Comparison of ENCODE assay signal across 20 cellular contexts in genomic region chr19:40356681-40357595, GRCh38. TPM values are rescaled to one million over a fixed set of nuclear protein-coding genes. Genes with fewer than 3 reads are reported as not detected.
DNase-seq lines count a peak whose midpoint lies in the region; ATAC-seq and TF ChIP-seq lines count a peak whose summit lies in the region.
"Had no signal": no experiment of that assay in that cellular context is flagged by ENCODE, and none has a peak within 500 bp of the region (broad histone marks: within the 10 kb centered on the region; RNA-seq: fewer than 3 reads in every experiment).

No MANE protein-coding gene starts in this region.

- H3K36me3 ChIP-seq in DOHH2 (ENCODE audit: control insufficient read depth, low read length), result no peaks in the 10 kb centered on the region
- peaks cover 5% of the 10 kb centered on the region; the same call in 1 of the 2 replicates for H3K36me3 ChIP-seq in IMR-90 (ENCODE audit: control insufficient read depth, insufficient read depth, low read length)
- no peaks in the 10 kb centered on the region for H3K36me3 ChIP-seq in brain microvascular endothelial cell (replicated peaks)
- H3K36me3 ChIP-seq: MG63 had no signal

- H3K18ac ChIP-seq in IMR-90 (ENCODE audit: low read depth, low read length), result no peak overlapping the region

- H2AFZ ChIP-seq in IMR-90 (replicated peaks; ENCODE audit: low read length, poor library complexity), result no peak overlapping the region

- H3K27me3 Mint-ChIP-seq in neural crest cell (ENCODE audit: low read depth), result no peaks in the 10 kb centered on the region
- H3K27me3 Mint-ChIP-seq: activated B cell treated with CpG ODN at 0.5 μM for 24 hours; naive thymus-derived CD4-positive, alpha-beta T cell; T-cell had no signal

- BruUV-seq in IMR-90 (replicated peaks; lab: Mats Ljungman, UMichigan), result no TSS peak

- no peaks in the 10 kb centered on the region for H3K4me1 Mint-ChIP-seq in neural crest cell

- no peak overlapping the region for H2BK20ac ChIP-seq in IMR-90 (ENCODE audit: low read depth, low read length)

- POLR2A ChIA-PET in IMR-90 (lab: Charles Lee; ENCODE audit: unreplicated experiment), result no interaction called here

- no CpG with 5 or more reads among the region's 6 CpGs for WGBS in IMR-90 (ENCODE audit: extremely low coverage in 2 of 2, insufficient read length in 1 of 2), 2 experiments

- H3K27ac Mint-ChIP-seq in neural crest cell (ENCODE audit: unreplicated experiment), result peak overlapping the region; percentile 57
- H3K27ac Mint-ChIP-seq: activated B cell treated with CpG ODN at 0.5 μM for 24 hours, T-cell had no signal

- no peaks in the 10 kb centered on the region for H3K9me2 ChIP-seq in DOHH2 (replicated peaks; ENCODE audit: control insufficient read depth, low read length)

- H3K79me2 ChIP-seq in DOHH2 (ENCODE audit: control insufficient read depth, low read length), result peaks cover 6% of the 10 kb centered on the region; the same call in 1 of the 2 replicates

- DNase-seq in IMR-90 (peak; percentile 33), brain microvascular endothelial cell (peak; percentile 19), neural crest cell (ENCODE audit: low read depth, low spot score) (no peak), cardiac septum (ENCODE audit: low spot score) (no peak), dedifferentiated amniotic fluid mesenchymal stem cell (ENCODE audit: extremely low spot score) (no peak)
- DNase-seq: activated B cell treated with CpG ODN at 0.5 μM for 24 hours; activated effector memory CD4-positive, alpha-beta T cell treated with Interleukin-2 at 50 U/mL for 16 hours; AML-193; amygdala; mammary epithelial cell; MG63; naive thymus-derived CD4-positive, alpha-beta T cell; NCI-H187 treated with DMSO at 0.1 percent for 48 hours; T-cell; tibial artery had no signal

- H3K4me3 ChIP-seq in DOHH2 (ENCODE audit: low read length) (no peak overlapping the region), IMR-90 (ENCODE audit: insufficient read depth, low read depth, low read length) (no peak overlapping the region), brain microvascular endothelial cell (ENCODE audit: low read depth, low read length) (no peak overlapping the region)
- H3K4me3 ChIP-seq: coronary artery, MG63, tibial artery had no signal

- in situ Hi-C loops in IMR-90 (cut with MboI; ENCODE audit: low sequenced_read_pairs), result no loop called here
- in situ Hi-C loops in brain microvascular endothelial cell (cut with HindIII; ENCODE audit: low pct_ligation_motif_present, low sequenced_read_pairs), result no loop called here

- no peak overlapping the region for H2BK15ac ChIP-seq in IMR-90 (ENCODE audit: low read depth, low read length)

- H3K4me3 Mint-ChIP-seq in neural crest cell, result no peak overlapping the region
- H3K4me3 Mint-ChIP-seq: activated B cell treated with CpG ODN at 0.5 μM for 24 hours, T-cell had no signal

- H3K56ac ChIP-seq in IMR-90 (ENCODE audit: extremely low read depth, insufficient read depth, low read length), result no peak overlapping the region

- CTCF ChIA-PET in IMR-90 (lab: Yijun Ruan, JAX), result no interaction called here

- H3K9ac ChIP-seq in IMR-90 (ENCODE audit: low read depth, low read length), result no peak overlapping the region

- peaks cover 14 to 38% of the 10 kb centered on the region in 2 experiments for H3K79me1 ChIP-seq in IMR-90 (ENCODE audit: low read depth in 1 of 2, low read length in 2 of 2)

- no peaks in the 10 kb centered on the region for H3K36me3 Mint-ChIP-seq in neural crest cell (ENCODE audit: low read depth)

- peak overlapping the region; percentile 88 for H3K23ac ChIP-seq in IMR-90 (ENCODE audit: low read depth, low read length)

- no peak for TF ChIP-seq POLR2A in IMR-90 (IDR thresholded peaks at IDR 0.05; ENCODE audit: low read depth, low read length)

- peak overlapping the region; percentile 17 for H3K4me2 ChIP-seq in DOHH2 (ENCODE audit: low read length)
- H3K4me2 ChIP-seq in IMR-90 (ENCODE audit: low read depth, low read length), result peak overlapping the region; percentile 22; the same call in 1 of the 2 replicates

- H3K27ac ChIP-seq in DOHH2 (ENCODE audit: low read depth, low read length) (no peak overlapping the region), IMR-90 (ENCODE audit: insufficient read depth, low read length) (no peak overlapping the region), brain microvascular endothelial cell (no peak overlapping the region)
- H3K27ac ChIP-seq: coronary artery, epithelial cell of prostate, tibial artery had no signal

- H4K5ac ChIP-seq in IMR-90 (ENCODE audit: low read depth, low read length), result no peak overlapping the region

- dilution Hi-C loops in IMR-90 (cut with HindIII; ENCODE audit: low sequenced_read_pairs, unreplicated experiment), result no loop called here

- no peak overlapping the region for H2AK9ac ChIP-seq in IMR-90 (replicated peaks; ENCODE audit: low read depth, low read length, poor library complexity)

- H3K27me3 ChIP-seq in DOHH2 (ENCODE audit: control insufficient read depth, low read length) (no peaks in the 10 kb centered on the region), IMR-90 (ENCODE audit: control insufficient read depth, insufficient read depth, low read length) (no peaks in the 10 kb centered on the region), brain microvascular endothelial cell (replicated peaks) (no peaks in the 10 kb centered on the region)
- H3K27me3 ChIP-seq: MG63, tibial artery had no signal

- no peaks in the 10 kb centered on the region for H4K20me1 ChIP-seq in DOHH2 (ENCODE audit: control insufficient read depth, insufficient read depth, low read depth, low read length)
- 0 out of 2 replicates have a peak, but pooled peaks cover 7% of the 10 kb centered on the region for H4K20me1 ChIP-seq in IMR-90 (ENCODE audit: insufficient read depth, low read length)

- H3K4ac ChIP-seq in IMR-90 (ENCODE audit: low read depth, low read length), result no peak overlapping the region

- H4K91ac ChIP-seq in IMR-90 (ENCODE audit: insufficient read depth, low read depth, low read length), result no peak overlapping the region; the same call in 1 of the 2 replicates

- 0 out of 2 replicates have a peak overlapping the region, but pooled peaks have one; percentile 0 for H2AK5ac ChIP-seq in IMR-90 (ENCODE audit: low read depth, low read length)

- peaks cover 11% of the 10 kb centered on the region; the same call in 1 of the 2 replicates for H3F3A ChIP-seq in DOHH2 (ENCODE audit: control insufficient read depth, insufficient read depth)

- intact Hi-C loops in IMR-90 (cut with micrococcal nuclease) (no loop called here), cardiac septum (cut with DNase I) (no loop called here)

- H3K9me3 Mint-ChIP-seq in neural crest cell, result no peaks in the 10 kb centered on the region
- H3K9me3 Mint-ChIP-seq: activated B cell treated with CpG ODN at 0.5 μM for 24 hours, T-cell had no signal

- H3K9me3 ChIP-seq in DOHH2 (ENCODE audit: control insufficient read depth, insufficient read depth, low read length) (no peaks in the 10 kb centered on the region), IMR-90 (ENCODE audit: control insufficient read depth, insufficient read depth, low read length) (no peaks in the 10 kb centered on the region)
- H3K9me3 ChIP-seq: MG63, tibial artery had no signal

- H2BK5ac ChIP-seq in IMR-90 (ENCODE audit: low read depth, low read length, poor library complexity, severe bottlenecking), result no peak overlapping the region

- TF ChIP-seq CTCF in DOHH2 (IDR thresholded peaks at IDR 0.05; ENCODE audit: low read depth, low read length, poor library complexity, severe bottlenecking), result no peak
- no peak for TF ChIP-seq CTCF in IMR-90 (conservative IDR thresholded peaks at IDR 0.05; ENCODE audit: low read depth, low read length)
- no peak for TF ChIP-seq CTCF in brain microvascular endothelial cell (IDR thresholded peaks at IDR 0.05; ENCODE audit: low read depth, low read length, missing control alignments)
- no peak for TF ChIP-seq CTCF in neural crest cell (conservative IDR thresholded peaks at IDR 0.05)

- no peak overlapping the region; a peak in 1 of 4 replicates for H4K8ac ChIP-seq in IMR-90 (ENCODE audit: low read depth in 2 of 2, low read length in 2 of 2)

- ATAC-seq in IMR-90 (ENCODE audit: low read depth) (peak; percentile 65), HG02678 (IDR thresholded peaks at IDR 0.05; ENCODE audit: unreplicated experiment) (no peak), GM18909 (IDR thresholded peaks at IDR 0.05; ENCODE audit: poor library complexity, unreplicated experiment) (no peak)
- ATAC-seq: naive thymus-derived CD4-positive, alpha-beta T cell; T-cell had no signal

- H3K4me1 ChIP-seq in DOHH2 (ENCODE audit: control insufficient read depth, low read length) (peaks cover 38% of the 10 kb centered on the region), IMR-90 (ENCODE audit: control insufficient read depth, insufficient read depth, low read length) (peaks cover 6% of the 10 kb centered on the region)

- peaks cover 15% of the 10 kb centered on the region for H3K9me1 ChIP-seq in IMR-90 (ENCODE audit: insufficient read depth, low read length)

- no peak for TF ChIP-seq RAD21 in IMR-90 (IDR thresholded peaks at IDR 0.05; ENCODE audit: low read length)

- no peak overlapping the region for H2BK120ac ChIP-seq in IMR-90 (ENCODE audit: low read depth, low read length)

- 0 out of 2 replicates have a peak overlapping the region, but pooled peaks have one; percentile 52 for H3K14ac ChIP-seq in IMR-90 (replicated peaks; ENCODE audit: low read depth, low read length)

TF ChIP-seq in IMR-90, 13 proteins besides CTCF, POLR2A, EP300 and RAD21 (continues in another document):
- TF ChIP-seq NFE2L2 (IDR thresholded peaks at IDR 0.05; ENCODE audit: low read depth, low read length), result no peak
- no peak for TF ChIP-seq CEBPB (IDR thresholded peaks at IDR 0.05; ENCODE audit: low read depth, low read length)

RNA-seq across cellular contexts. Expression of gene PLD3, which starts 8.4 kb away (rescaled TPM):
- total RNA-seq in IMR-90 (2012; rRNA removed), result 117 and 120 TPM in 2 replicates
- polyA plus RNA-seq in IMR-90 (2012; rRNA removed), result 665 and 732 TPM in 2 replicates
- 939 and 1,304 TPM in 2 replicates for polyA plus RNA-seq in IMR-90 (2012; cell fraction: cytosol; rRNA removed)
- polyA plus RNA-seq in IMR-90 (2012; cell fraction: nucleus; rRNA removed; ENCODE audit: low replicate concordance), result 308 and 790 TPM in 2 replicates
- total RNA-seq in neural crest cell, result 200 and 208 TPM in 2 replicates
- total RNA-seq in cardiac septum, result 163 TPM

RNA-seq across cellular contexts. Expression of gene C19orf47, which starts 8.7 kb away (rescaled TPM):
- total RNA-seq in IMR-90 (2012; rRNA removed) (3.6 and 4.4 TPM in 2 replicates), neural crest cell (19.0 and 21.0 TPM in 2 replicates), cardiac septum (135 TPM)
- polyA plus RNA-seq in IMR-90 (2012; rRNA removed), result 16.3 and 24.4 TPM in 2 replicates
- 6.8 and 13.8 TPM in 2 replicates for polyA plus RNA-seq in IMR-90 (2012; cell fraction: cytosol; rRNA removed)
- polyA plus RNA-seq in IMR-90 (2012; cell fraction: nucleus; rRNA removed; ENCODE audit: low replicate concordance), result 15.2 and 20.0 TPM in 2 replicates

RNA-seq across cellular contexts. Expression of gene HIPK4, which starts 33.0 kb away (rescaled TPM):
- 0.18 and 0.28 TPM in 2 replicates for total RNA-seq in IMR-90 (2012; rRNA removed)
- 0.11 and 0.12 TPM in 2 replicates for polyA plus RNA-seq in IMR-90 (2012; rRNA removed)
- 0.17 and 0.27 TPM in 2 replicates for polyA plus RNA-seq in IMR-90 (2012; cell fraction: cytosol; rRNA removed)
- 0.19 and 0.48 TPM in 2 replicates for polyA plus RNA-seq in IMR-90 (2012; cell fraction: nucleus; rRNA removed; ENCODE audit: low replicate concordance)
- 0.11 and 0.30 TPM in 2 replicates for total RNA-seq in neural crest cell
- total RNA-seq in cardiac septum, result 0.08 TPM
- polyA plus RNA-seq: naive thymus-derived CD4-positive, alpha-beta T cell had no signal

RNA-seq across cellular contexts. Expression of gene PRX, which starts 56.2 kb away (rescaled TPM):
- 0.83 and 0.90 TPM in 2 replicates for total RNA-seq in IMR-90 (2012; rRNA removed)
- polyA plus RNA-seq in IMR-90 (2012; rRNA removed), result 1.7 and 1.8 TPM in 2 replicates
- 1.5 and 1.8 TPM in 2 replicates for polyA plus RNA-seq in IMR-90 (2012; cell fraction: cytosol; rRNA removed)
- 1.7 and 2.9 TPM in 2 replicates for polyA plus RNA-seq in IMR-90 (2012; cell fraction: nucleus; rRNA removed; ENCODE audit: low replicate concordance)
- 2.8 and 2.9 TPM in 2 replicates for total RNA-seq in neural crest cell
- total RNA-seq in cardiac septum, result 3.5 TPM

Comparison
In these comparisons a context has a peak if more than half of its experiments do, and no peak if none do; other contexts are left out.
1. DNase-seq: peak in IMR-90 (single experiment) and brain microvascular endothelial cell (single experiment); none in neural crest cell (single experiment), cardiac septum (single experiment) and dedifferentiated amniotic fluid mesenchymal stem cell (single experiment).